8 cellular contexts compared by ENCODE assay signal in the genomic region with DNA sequence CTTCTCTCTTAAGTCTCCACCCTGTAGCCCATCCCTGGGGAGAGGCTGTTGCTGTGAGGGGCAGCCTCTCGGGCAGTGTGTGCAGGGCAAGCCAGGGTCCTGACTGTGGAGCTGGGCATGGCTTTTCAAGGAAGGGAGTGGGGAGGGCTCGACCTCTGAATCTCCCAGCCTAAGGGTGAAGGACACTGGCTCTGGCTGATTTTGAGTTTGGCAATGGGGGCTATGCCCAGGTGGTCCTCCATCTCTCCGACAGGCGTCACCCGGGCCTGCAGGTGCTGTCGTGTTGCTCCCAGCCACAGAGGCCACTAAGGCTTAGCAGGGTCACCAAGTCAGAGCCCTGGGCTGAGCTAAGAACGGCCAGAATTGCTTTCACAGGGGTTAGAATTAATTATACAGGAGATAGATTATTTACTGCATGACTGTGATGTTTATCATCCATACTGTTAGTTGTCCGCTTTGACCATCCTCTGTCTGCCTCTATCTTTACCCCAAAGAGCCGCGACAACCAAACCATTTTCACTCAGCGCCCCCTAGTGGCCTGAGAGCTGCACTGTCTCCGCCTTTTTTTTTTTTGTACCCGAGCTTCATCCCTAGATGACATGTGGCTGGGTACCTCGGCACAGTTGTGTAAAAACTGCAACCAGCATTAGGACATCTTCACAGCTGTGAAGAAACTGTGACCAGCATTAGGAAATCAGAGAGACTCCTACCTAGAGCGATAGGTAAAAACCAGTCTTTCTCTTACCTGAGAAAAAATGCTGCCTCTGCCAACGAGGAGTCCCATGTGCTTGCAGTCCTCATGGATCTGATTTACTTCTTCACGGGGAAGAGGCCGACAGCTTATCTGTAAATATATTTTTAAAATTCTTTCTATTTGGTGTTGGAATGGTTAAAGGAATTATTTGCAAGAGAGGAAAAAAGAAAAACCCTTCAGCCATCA. TPM values are rescaled to one million over a fixed set of nuclear protein-coding genes. Genes with fewer than 3 reads are reported as not detected.
A peak's percentile ranks its signal among the peaks of the same experiment; 100 is the strongest.
DNase-seq lines count a peak whose midpoint lies in the region; ATAC-seq and TF ChIP-seq lines count a peak whose summit lies in the region.

No MANE protein-coding gene starts in this region.

- no peak for ATAC-seq in CD4-positive, alpha-beta T cell (ENCODE audit: poor library complexity)
- ATAC-seq in GM19328 (IDR thresholded peaks at IDR 0.05; ENCODE audit: unreplicated experiment) (peak; percentile 83), HG03520 (IDR thresholded peaks at IDR 0.05; ENCODE audit: unreplicated experiment) (peak; percentile 81)
- ATAC-seq in activated CD8-positive, alpha-beta T cell treated with anti-CD3 and anti-CD28 coated beads, Interleukin-2, amount 10 ng/mL, durations not matched to agents 7 days and 5 days, result peak; percentile 79
- peak; percentile 40 for ATAC-seq in effector memory CD8-positive, alpha-beta T cell (replicated peaks)

- H3K36me3 Mint-ChIP-seq in CD4-positive, alpha-beta T cell (ENCODE audit: low read depth), result no peaks in the 10 kb centered on the region
- H3K36me3 Mint-ChIP-seq in activated CD8-positive, alpha-beta T cell treated with anti-CD3 and anti-CD28 coated beads, Interleukin-2, amount 10 ng/mL, durations not matched to agents 7 days and 5 days (ENCODE audit: low read depth), result no peaks in the 10 kb centered on the region
- H3K36me3 Mint-ChIP-seq in effector memory CD8-positive, alpha-beta T cell (ENCODE audit: insufficient read depth), result peaks cover 3% of the 10 kb centered on the region

- no peak overlapping the region for H3K4me3 Mint-ChIP-seq in CD4-positive, alpha-beta T cell
- no peak overlapping the region for H3K4me3 Mint-ChIP-seq in activated CD8-positive, alpha-beta T cell treated with anti-CD3 and anti-CD28 coated beads, Interleukin-2, amount 10 ng/mL, durations not matched to agents 7 days and 5 days
- H3K4me3 Mint-ChIP-seq in effector memory CD8-positive, alpha-beta T cell, result no peak overlapping the region

- H3K27ac ChIP-seq in CD4-positive, alpha-beta T cell (ENCODE audit: low read depth, low read length), result no peak overlapping the region

- H3K27ac Mint-ChIP-seq in CD4-positive, alpha-beta T cell, result no peak overlapping the region
- H3K27ac Mint-ChIP-seq in activated CD8-positive, alpha-beta T cell treated with anti-CD3 and anti-CD28 coated beads, Interleukin-2, amount 10 ng/mL, durations not matched to agents 7 days and 5 days, result no peak overlapping the region
- H3K27ac Mint-ChIP-seq in effector memory CD8-positive, alpha-beta T cell, result no peak overlapping the region

- CTCF ChIA-PET in CD4-positive, alpha-beta T cell (lab: Charles Lee), result interaction anchor here (0.8 to 1.4 kb wide), 2 partner anchors 10 to 105 kb away, joined by 3 to 9 read pairs; no protein-coding TSS in a partner anchor
- CTCF ChIA-PET in activated CD8-positive, alpha-beta T cell treated with anti-CD3 and anti-CD28 coated beads, Interleukin-2, amount 10 ng/mL, durations not matched to agents 7 days and 5 days (lab: Charles Lee), result interaction anchor here (0.7 to 3.2 kb wide), 21 partner anchors 9 to 1798 kb away, joined by 3 to 18 read pairs (median 4); partner anchors contain the start of genes BRIX1, DNAJC21 and RAD1

- no peaks in the 10 kb centered on the region for H3K4me1 Mint-ChIP-seq in CD4-positive, alpha-beta T cell (ENCODE audit: low read depth)
- no peaks in the 10 kb centered on the region for H3K4me1 Mint-ChIP-seq in activated CD8-positive, alpha-beta T cell treated with anti-CD3 and anti-CD28 coated beads, Interleukin-2, amount 10 ng/mL, durations not matched to agents 7 days and 5 days (ENCODE audit: low read depth)
- no peaks in the 10 kb centered on the region for H3K4me1 Mint-ChIP-seq in effector memory CD8-positive, alpha-beta T cell (ENCODE audit: low read depth in 2 of 2)

- intact Hi-C loops in CD4-positive, alpha-beta T cell (cut with DNase I, micrococcal nuclease), result loop anchor here in 1 of 2 experiments (5.0 kb wide), 2 partner anchors 481 to 516 kb away; no protein-coding TSS in a partner anchor

- peak; percentile 75 for TF ChIP-seq CTCF in CD4-positive, alpha-beta T cell (IDR thresholded peaks at IDR 0.05)

- no peaks in the 10 kb centered on the region for H3K9me3 ChIP-seq in CD4-positive, alpha-beta T cell (ENCODE audit: control insufficient read depth, low read length)

- H3K9me3 Mint-ChIP-seq in CD4-positive, alpha-beta T cell, result no peaks in the 10 kb centered on the region
- no peaks in the 10 kb centered on the region for H3K9me3 Mint-ChIP-seq in activated CD8-positive, alpha-beta T cell treated with anti-CD3 and anti-CD28 coated beads, Interleukin-2, amount 10 ng/mL, durations not matched to agents 7 days and 5 days (ENCODE audit: insufficient read depth)
- no peaks in the 10 kb centered on the region for H3K9me3 Mint-ChIP-seq in effector memory CD8-positive, alpha-beta T cell

- peaks cover 12% of the 10 kb centered on the region for H3K27me3 ChIP-seq in CD4-positive, alpha-beta T cell (ENCODE audit: control insufficient read depth, insufficient read depth, low read length)

- H3K27me3 Mint-ChIP-seq in CD4-positive, alpha-beta T cell, result peaks cover 60% of the 10 kb centered on the region
- peaks cover 10% of the 10 kb centered on the region for H3K27me3 Mint-ChIP-seq in activated CD8-positive, alpha-beta T cell treated with anti-CD3 and anti-CD28 coated beads, Interleukin-2, amount 10 ng/mL, durations not matched to agents 7 days and 5 days (ENCODE audit: low read depth)
- peaks cover 28 to 46% of the 10 kb centered on the region in 2 donors for H3K27me3 Mint-ChIP-seq in effector memory CD8-positive, alpha-beta T cell

- POLR2A ChIA-PET in CD4-positive, alpha-beta T cell (lab: Charles Lee), result no interaction called here
- POLR2A ChIA-PET in activated CD8-positive, alpha-beta T cell treated with anti-CD3 and anti-CD28 coated beads, Interleukin-2, amount 10 ng/mL, durations not matched to agents 7 days and 5 days (lab: Charles Lee), result no interaction called here

- DNase-seq in CD4-positive, alpha-beta T cell, result peak in 9 of 10 experiments; percentile 19 to 58 (median 28)
- peak; percentile 88 for DNase-seq in NCI-H748 treated with DMSO at 0.1 percent for 48 hours (lab: John Stamatoyannopoulos, UW)
- peak; percentile 70 for DNase-seq in activated CD8-positive, alpha-beta T cell treated with anti-CD3 and anti-CD28 coated beads, Interleukin-2, amount 10 ng/mL, durations not matched to agents 7 days and 5 days
- DNase-seq in effector memory CD8-positive, alpha-beta T cell, result peak; percentile 31 to 46 (median 32)
- peak; percentile 26 for DNase-seq in mucosa of gallbladder (ENCODE audit: low spot score)
- DNase-seq in stimulated activated naive CD4-positive, alpha-beta T cell (lab: John Stamatoyannopoulos, UW), result peak in 5 of 6 experiments; percentile 1 to 35 (median 11)

RNA-seq across cellular contexts. Expression of gene AGXT2, which starts 44.5 kb away (rescaled TPM):
- not detected for total RNA-seq in CD4-positive, alpha-beta T cell
- not detected for total RNA-seq in activated CD8-positive, alpha-beta T cell treated with anti-CD3 and anti-CD28 coated beads, Interleukin-2, amount 10 ng/mL, durations not matched to agents 7 days and 5 days
- 6.6 TPM for total RNA-seq in mucosa of gallbladder

Comparison
In these comparisons a context has a peak if more than half of its experiments do, and no peak if none do; other contexts are left out.
1. DNase-seq: peak in every context shown above with its lines; median percentile 88 in NCI-H748 treated with DMSO at 0.1 percent for 48 hours; 70 in activated CD8-positive, alpha-beta T cell treated with anti-CD3 and anti-CD28 coated beads, Interleukin-2, amount 10 ng/mL, durations not matched to agents 7 days and 5 days; 32 in effector memory CD8-positive, alpha-beta T cell; 28 in CD4-positive, alpha-beta T cell; 26 in mucosa of gallbladder; 11 in stimulated activated naive CD4-positive, alpha-beta T cell.